ENCODE assay signal across 1 cellular context in genomic region chr2:198371902-198372611, GRCh38.
TF ChIP-seq lines count a peak whose summit lies in the region.

No MANE protein-coding gene starts in this region.

TF ChIP-seq in GM12878, 131 proteins besides CTCF, POLR2A, EP300 and RAD21 (continued from another document):
- TF ChIP-seq PRDM15 (CRISPR knock-in tag; IDR thresholded peaks at IDR 0.05) (no peak), HDAC2 (IDR thresholded peaks at IDR 0.05) (no peak), ATF7 (IDR thresholded peaks at IDR 0.05; ENCODE audit: low read depth) (peak; percentile 50), ZZZ3 (IDR thresholded peaks at IDR 0.05; ENCODE audit: control insufficient read depth, insufficient read length, low read depth) (no peak), CEBPZ (IDR thresholded peaks at IDR 0.05; ENCODE audit: low read depth, low read length) (no peak), ZBTB11 (CRISPR knock-in tag; IDR thresholded peaks at IDR 0.05) (no peak), FOXK2 (IDR thresholded peaks at IDR 0.05) (no peak), FOXM1 (IDR thresholded peaks at IDR 0.05; ENCODE audit: low read depth, low read length) (peak; percentile 91), MLLT1 (IDR thresholded peaks at IDR 0.05) (peak; percentile 90), KLF5 (IDR thresholded peaks at IDR 0.05; ENCODE audit: partially characterized antibody) (no peak), EZH2 (IDR thresholded peaks at IDR 0.05; ENCODE audit: borderline replicate concordance, control insufficient read depth, low read depth, low read length) (peak; percentile 73; the same call in 1 of the 2 replicates), ZNF592 (IDR thresholded peaks at IDR 0.05) (no peak; the same call in 1 of the 2 replicates), ZNF274 (IDR thresholded peaks at IDR 0.05; ENCODE audit: insufficient read depth, insufficient read length) (no peak), NKRF (conservative IDR thresholded peaks at IDR 0.05) (no peak), BCL3 (IDR thresholded peaks at IDR 0.05; ENCODE audit: borderline replicate concordance, insufficient read depth, low read depth, low read length, poor library complexity, severe bottlenecking) (peak; percentile 77), FOS (IDR thresholded peaks at IDR 0.05; ENCODE audit: borderline replicate concordance, extremely low read depth, insufficient read length) (no peak), SMAD5 (IDR thresholded peaks at IDR 0.05; ENCODE audit: low read depth) (no peak), ZBTB40 (IDR thresholded peaks at IDR 0.05; ENCODE audit: borderline replicate concordance) (no peak), NR2C1 (IDR thresholded peaks at IDR 0.05) (no peak), TAF1 (IDR thresholded peaks at IDR 0.05; ENCODE audit: borderline replicate concordance, low read depth, low read length) (no peak), HCFC1 (IDR thresholded peaks at IDR 0.05; ENCODE audit: low read length) (no peak), IRF5 (IDR thresholded peaks at IDR 0.05; ENCODE audit: borderline replicate concordance) (no peak)
